In genomic region chr10:132281915-132282666, GRCh38 we compare ENCODE assay signal across 13 cellular contexts. TPM values are rescaled to one million over a fixed set of nuclear protein-coding genes. Genes with fewer than 3 reads are reported as not detected.
DNase-seq lines count a peak whose midpoint lies in the region; ATAC-seq and TF ChIP-seq lines count a peak whose summit lies in the region.
"Had no signal": no experiment of that assay in that cellular context is flagged by ENCODE, and none has a peak within 500 bp of the region (broad histone marks: within the 10 kb centered on the region; RNA-seq: fewer than 3 reads in every experiment).

No MANE protein-coding gene starts in this region.

- H3K4me2 ChIP-seq in hepatocyte, result no peak overlapping the region

- no peaks in the 10 kb centered on the region for H4K20me1 ChIP-seq in hepatocyte (ENCODE audit: insufficient read depth, poor library complexity, severe bottlenecking)

- peaks cover 9% of the 10 kb centered on the region for H3K27me3 ChIP-seq in hepatocyte

- no peak overlapping the region for H3K27ac ChIP-seq in hepatocyte
- H3K27ac ChIP-seq: left ventricle myocardium inferior had no signal

- intact Hi-C loops in mucosa of descending colon (cut with DNase I, micrococcal nuclease), result no loop called here
- intact Hi-C loops in lower leg skin (cut with DNase I; ENCODE audit: low total_unique reads), result no loop called here

- no peaks in the 10 kb centered on the region for H3K79me2 ChIP-seq in hepatocyte

- 67% methylated on average over 27 of the region's 34 CpGs for WGBS in hepatocyte (ENCODE audit: low lambda C conversion rate, missing lambda C conversion rate)
- WGBS in lower leg skin, 2 donors, result 59 to 62% methylated on average over 13 to 32 of the region's 34 CpGs

- ATAC-seq in mucosa of descending colon, result peak; percentile 67

- TF ChIP-seq CTCF in mucosa of descending colon (IDR thresholded peaks at IDR 0.05) (no peak), hepatocyte (IDR thresholded peaks at IDR 0.05; ENCODE audit: poor library complexity) (no peak), lower leg skin (IDR thresholded peaks at IDR 0.05) (no peak)

- H3K4me3 ChIP-seq in mucosa of descending colon (no peak overlapping the region), hepatocyte (no peak overlapping the region), lower leg skin (ENCODE audit: low read depth, poor library complexity, severe bottlenecking) (no peak overlapping the region)
- H3K4me3 ChIP-seq: left ventricle myocardium inferior had no signal

- H3K9me3 ChIP-seq in mucosa of descending colon (no peaks in the 10 kb centered on the region), hepatocyte (ENCODE audit: low read depth) (no peaks in the 10 kb centered on the region)
- H3K9me3 ChIP-seq: left ventricle myocardium inferior had no signal

- H3K36me3 ChIP-seq in mucosa of descending colon (ENCODE audit: low read depth), result no peaks in the 10 kb centered on the region
- no peaks in the 10 kb centered on the region for H3K36me3 ChIP-seq in hepatocyte (replicated peaks; ENCODE audit: insufficient read depth, low read depth)
- H3K36me3 ChIP-seq: left ventricle myocardium inferior had no signal

- H3K9me2 ChIP-seq in hepatocyte (replicated peaks; ENCODE audit: insufficient read depth), result no peaks in the 10 kb centered on the region

- TF ChIP-seq POLR2A in lower leg skin (IDR thresholded peaks at IDR 0.05), result no peak

- DNase-seq in DMS 273 (lab: John Stamatoyannopoulos, UW; ENCODE audit: unreplicated experiment) (peak; percentile 83), NCI-H1092 (lab: John Stamatoyannopoulos, UW) (peak; percentile 42), NCI-H774 (lab: John Stamatoyannopoulos, UW) (peak; percentile 18), mucosa of descending colon (peak in 1 of 3 donors; percentile 42), C1 segment of cervical spinal cord (lab: John Stamatoyannopoulos, UW) (no peak), hepatocyte (ENCODE audit: low spot score) (no peak), activated T-cell treated with anti-CD3 and anti-CD28 coated beads for 4 hours (no peak), lower leg skin (ENCODE audit: low spot score in 2 of 2) (no peak)
- DNase-seq: activated CD4-positive, CD25-positive, alpha-beta regulatory T cell treated with anti-CD3 and anti-CD28 coated beads, Interleukin-2, amount 50 U/mL, for 72 hours; activated T-cell treated with anti-CD3 and anti-CD28 coated beads, Interleukin-2, amount 50 U/mL, for 24 hours; erythroblast; left ventricle myocardium inferior; NK-92 treated with Interleukin-12 subunit alpha and Interleukin-12 subunit beta, amount 100 ng/mL, for 24 hours had no signal

- no peaks in the 10 kb centered on the region for H3K4me1 ChIP-seq in mucosa of descending colon (ENCODE audit: low read depth)
- no peaks in the 10 kb centered on the region for H3K4me1 ChIP-seq in hepatocyte (ENCODE audit: insufficient read depth)

- no peak overlapping the region for H2AFZ ChIP-seq in hepatocyte

RNA-seq across cellular contexts. Expression of gene STK32C, which starts 25.7 kb away (rescaled TPM):
- total RNA-seq in mucosa of descending colon, result 10 to 100 TPM in 2 of 3 donors, 1 to 10 TPM in 1; 4.5 to 11.5 (median 11.1) TPM
- 4.8 and 7.9 TPM in 2 replicates for total RNA-seq in hepatocyte
- polyA plus RNA-seq in hepatocyte, result 9.6 and 12.2 TPM in 2 replicates
- 1 to 10 TPM; 4.8 to 6.4 (median 5.7) TPM for total RNA-seq in lower leg skin

RNA-seq across cellular contexts. Expression of gene LRRC27, which starts 49.9 kb away (rescaled TPM):
- 10 to 100 TPM in 2 of 3 donors, 1 to 10 TPM in 1; 6.9 to 12.2 (median 11.1) TPM for total RNA-seq in mucosa of descending colon
- total RNA-seq in hepatocyte, result 6.8 and 8.3 TPM in 2 replicates
- polyA plus RNA-seq in hepatocyte, result 7.5 and 7.9 TPM in 2 replicates
- 10 to 100 TPM in 1 of 4 donors, 1 to 10 TPM in 3; 3.1 to 11.3 (median 8.5) TPM for total RNA-seq in lower leg skin

Comparison
In these comparisons a context has a peak if more than half of its experiments do, and no peak if none do; other contexts are left out.
1. DNase-seq: peak in DMS 273 (single experiment), NCI-H1092 (single experiment) and NCI-H774 (single experiment); none in C1 segment of cervical spinal cord (0 of 14), hepatocyte (single experiment), activated T-cell treated with anti-CD3 and anti-CD28 coated beads for 4 hours (single experiment) and lower leg skin (0 of 2).